Comparison of ENCODE assay signal across 8 cellular contexts in genomic region chr2:74454654-74455511, GRCh38. TPM values are rescaled to one million over a fixed set of nuclear protein-coding genes. Genes with fewer than 3 reads are reported as not detected.
DNase-seq lines count a peak whose midpoint lies in the region; ATAC-seq and TF ChIP-seq lines count a peak whose summit lies in the region.

Gene INO80B, plus strand, starts transcription at chr2:74455087. Its CDS starts 30 bp downstream, at chr2:74455117.

- peaks cover 22% of the 10 kb centered on the region for H3K79me2 ChIP-seq in OCI-LY7 (ENCODE audit: insufficient read depth, low read depth, low read length)

- peak; percentile 48 for ATAC-seq in GM21526 (IDR thresholded peaks at IDR 0.05; ENCODE audit: low FRiP score, unreplicated experiment)

- H3K27ac Mint-ChIP-seq in Calu3 (ENCODE audit: unreplicated experiment), result peak within 1 kb of the TSS; percentile 35
- peak within 1 kb of the TSS; percentile 79 for H3K27ac Mint-ChIP-seq in endothelial cell (ENCODE audit: unreplicated experiment)

- no peaks in the 10 kb centered on the region for H3K9me3 ChIP-seq in OCI-LY7 (ENCODE audit: low read length)

- H3K4me3 Mint-ChIP-seq in Calu3 (ENCODE audit: low read depth, unreplicated experiment), result peak within 1 kb of the TSS; percentile 83
- H3K4me3 Mint-ChIP-seq in endothelial cell (ENCODE audit: unreplicated experiment), result peak within 1 kb of the TSS; percentile 97

- peak within 1 kb of the TSS; percentile 90 for H2AFZ ChIP-seq in OCI-LY7 (ENCODE audit: low read length)

- intact Hi-C loops in Calu3 (cut with micrococcal nuclease; ENCODE audit: unreplicated experiment), result loop anchor here (2.0 kb wide), 1 partner anchor 14 kb away; the partner anchor contains the start of gene RTKN
- intact Hi-C loops in OCI-LY7 (cut with micrococcal nuclease; ENCODE audit: unreplicated experiment), result loop anchor here (1.0 to 2.0 kb wide), 2 partner anchors 34 to 1220 kb away; partner anchors contain the start of genes C2orf81, CCT7 and WDR54

- no peaks in the 10 kb centered on the region for H4K20me1 ChIP-seq in OCI-LY7 (ENCODE audit: insufficient read depth, low read length)

- H3K9me2 ChIP-seq in OCI-LY7 (ENCODE audit: insufficient read depth, low read length), result no peaks in the 10 kb centered on the region

- TF ChIP-seq CTCF in Calu3 (IDR thresholded peaks at IDR 0.05; ENCODE audit: unreplicated experiment) (no peak), OCI-LY7 (conservative IDR thresholded peaks at IDR 0.05; ENCODE audit: low read length) (0 out of 2 replicates have a peak, but pooled peaks have one; percentile 31), endothelial cell (IDR thresholded peaks at IDR 0.05; ENCODE audit: unreplicated experiment) (no peak)

- peak within 1 kb of the TSS; percentile 92 for H3K27ac ChIP-seq in OCI-LY7 (ENCODE audit: low read depth, low read length, poor library complexity, severe bottlenecking)

- DNase-seq in Calu3 (peak; percentile 96), HuH-7.5 (ENCODE audit: low spot score) (peak; percentile 71), OCI-LY7 (ENCODE audit: low spot score) (peak; percentile 99), activated T-cell treated with anti-CD3 and anti-CD28 coated beads for 1 hour (ENCODE audit: low read depth) (peak; percentile 93), endothelial cell (ENCODE audit: low spot score) (peak; percentile 94), middle frontal gyrus (ENCODE audit: extremely low spot score, low spot score) (peak; percentile 94)
- peak; percentile 88 to 96 for DNase-seq in stimulated activated CD8-positive, alpha-beta memory T cell treated with anti-CD3 and anti-CD28 coated beads, Interleukin-2, amount 100 ng/mL, for 48 hours (ENCODE audit: low read depth in 2 of 2)

- peaks cover 44% of the 10 kb centered on the region for H3K4me1 Mint-ChIP-seq in Calu3 (ENCODE audit: low read depth, unreplicated experiment)
- peaks cover 40% of the 10 kb centered on the region for H3K4me1 Mint-ChIP-seq in endothelial cell (ENCODE audit: unreplicated experiment)

- peaks cover 46% of the 10 kb centered on the region for H3K4me1 ChIP-seq in OCI-LY7 (ENCODE audit: insufficient read depth, low read length, poor library complexity, severe bottlenecking)

- no peaks in the 10 kb centered on the region for H3K9me3 Mint-ChIP-seq in Calu3 (ENCODE audit: low read depth, unreplicated experiment)
- no peaks in the 10 kb centered on the region for H3K9me3 Mint-ChIP-seq in endothelial cell (ENCODE audit: unreplicated experiment)

- CTCF ChIA-PET in Calu3 (lab: Charles Lee) (interaction anchor here (1.1 kb wide), 1 partner anchor 13 kb away, joined by 5 read pairs; no protein-coding TSS in a partner anchor), OCI-LY7 (lab: Charles Lee; ENCODE audit: unreplicated experiment) (interaction anchor here (0.5 to 0.9 kb wide), 3 partner anchors 24 to 34 kb away, joined by 3 to 4 read pairs (median 3); partner anchors contain the start of genes C2orf81, CCDC142, TTC31 and WDR54)

- peak within 1 kb of the TSS; percentile 88 for H3K4me2 ChIP-seq in OCI-LY7 (ENCODE audit: low read length)

- peak within 1 kb of the TSS; percentile 98 for H3K4me3 ChIP-seq in OCI-LY7 (ENCODE audit: low read depth, low read length, poor library complexity, severe bottlenecking)

- POLR2A ChIA-PET in OCI-LY7 (lab: Charles Lee), result interaction anchor here (0.5 to 3.1 kb wide), 10 partner anchors 12 to 63 kb away, joined by 3 to 13 read pairs (median 3); partner anchors contain the start of genes C2orf81, RTKN and WDR54

- peaks cover 53% of the 10 kb centered on the region for H3K36me3 Mint-ChIP-seq in Calu3 (ENCODE audit: insufficient read depth, unreplicated experiment)
- peaks cover 5% of the 10 kb centered on the region for H3K36me3 Mint-ChIP-seq in endothelial cell (ENCODE audit: low read depth, unreplicated experiment)

- H3K27me3 Mint-ChIP-seq in Calu3 (ENCODE audit: unreplicated experiment) (peaks cover 12% of the 10 kb centered on the region), endothelial cell (ENCODE audit: unreplicated experiment) (peaks cover 9% of the 10 kb centered on the region)

- BruUV-seq in Calu3 (replicated peaks; lab: Mats Ljungman, UMichigan), result TSS peak; percentile 7
- TSS peak; percentile 61 for BruUV-seq in OCI-LY7 (replicated peaks; lab: Mats Ljungman, UMichigan)

- H3K36me3 ChIP-seq in OCI-LY7 (ENCODE audit: insufficient read depth, low read length), result peaks cover 7% of the 10 kb centered on the region; the same call in 1 of the 2 replicates

RNA-seq across cellular contexts. Expression of gene INO80B, which starts in this region (rescaled TPM):
- total RNA-seq in Calu3 (2022) (41.7 and 42.1 TPM in 2 replicates), OCI-LY7 (2022) (43.1 and 44.5 TPM in 2 replicates), endothelial cell (ENCODE audit: unreplicated experiment) (22.1 TPM)
- total RNA-seq in OCI-LY7 (2014; rRNA removed; shearing (Covaris generic)), result 29.2 and 38.7 TPM in 2 replicates

Comparison
In these comparisons a context has a peak if more than half of its experiments do, and no peak if none do; other contexts are left out.
1. Peak in every context shown above with its lines: DNase-seq, ATAC-seq, H3K4me3 ChIP-seq and H3K27ac ChIP-seq.